Comparison of ENCODE assay signal across 26 cellular contexts in genomic region chrX:47278684-47279083, GRCh38. TPM values are rescaled to one million over a fixed set of nuclear protein-coding genes. Genes with fewer than 3 reads are reported as not detected.
DNase-seq lines count a peak whose midpoint lies in the region; ATAC-seq and TF ChIP-seq lines count a peak whose summit lies in the region.
"Had no signal": no experiment of that assay in that cellular context is flagged by ENCODE, and none has a peak within 500 bp of the region (broad histone marks: within the 10 kb centered on the region; RNA-seq: fewer than 3 reads in every experiment).

No MANE protein-coding gene starts in this region.

- H3K4me1 ChIP-seq in RWPE2 (ENCODE audit: insufficient read depth, poor library complexity, severe bottlenecking) (peaks cover 3% of the 10 kb centered on the region), trophoblast cell (ENCODE audit: control insufficient read depth in 1 of 2, insufficient read depth in 2 of 2, low read length in 2 of 2) (no peaks in the 10 kb centered on the region)
- H3K4me1 ChIP-seq: BLaER1 treated with 17β-estradiol and CSF1 and Interleukin-3, amounts not matched to agents 10 nM and 100 nM; esophagus squamous epithelium; upper lobe of left lung had no signal

- H3K27ac Mint-ChIP-seq in glutamatergic neuron (ENCODE audit: unreplicated experiment) = no peak overlapping the region
- H3K27ac Mint-ChIP-seq: activated CD8-positive, alpha-beta memory T cell treated with anti-CD3 and anti-CD28 coated beads, Interleukin-2, amount 10 ng/mL, durations not matched to agents 7 days and 5 days; H9; naive thymus-derived CD4-positive, alpha-beta T cell; T-cell had no signal

- no peak overlapping the region for H3K4ac ChIP-seq in trophoblast cell (ENCODE audit: low read depth, low read length)

- H2BK5ac ChIP-seq in trophoblast cell (ENCODE audit: low read depth, low read length, poor library complexity) = no peak overlapping the region

- no peaks in the 10 kb centered on the region for H3K79me1 ChIP-seq in trophoblast cell (ENCODE audit: low read length)

- H3K79me2 ChIP-seq in trophoblast cell (ENCODE audit: control insufficient read depth, insufficient read depth, low read length, poor library complexity) = no peaks in the 10 kb centered on the region
- H3K79me2 ChIP-seq: parathyroid adenoma had no signal

- no peak overlapping the region for H2BK120ac ChIP-seq in trophoblast cell (ENCODE audit: insufficient read depth, low read length, poor library complexity)

- no peaks in the 10 kb centered on the region for H3K9me3 ChIP-seq in RWPE2 (ENCODE audit: severe bottlenecking)
- H3K9me3 ChIP-seq in trophoblast cell (ENCODE audit: insufficient read depth, low read depth, low read length) = no peaks in the 10 kb centered on the region
- H3K9me3 ChIP-seq: BLaER1 treated with 17β-estradiol and CSF1 and Interleukin-3, amounts not matched to agents 10 nM and 100 nM; esophagus squamous epithelium; upper lobe of left lung had no signal

- H3K14ac ChIP-seq in trophoblast cell (ENCODE audit: low read length) = no peak overlapping the region

- H3K18ac ChIP-seq in trophoblast cell (ENCODE audit: low read length) = no peak overlapping the region

- H3K36me3 ChIP-seq in RWPE2 (ENCODE audit: low read depth) (no peaks in the 10 kb centered on the region), trophoblast cell (ENCODE audit: control insufficient read depth in 1 of 2, insufficient read depth in 2 of 2, low read length in 2 of 2) (no peaks in the 10 kb centered on the region)
- H3K36me3 ChIP-seq: BLaER1 treated with 17β-estradiol and CSF1 and Interleukin-3, amounts not matched to agents 10 nM and 100 nM; esophagus squamous epithelium; upper lobe of left lung had no signal

- H4K8ac ChIP-seq in trophoblast cell (ENCODE audit: low read depth, low read length) = no peak overlapping the region

- H3K27me3 Mint-ChIP-seq in glutamatergic neuron (ENCODE audit: unreplicated experiment) = no peaks in the 10 kb centered on the region
- H3K27me3 Mint-ChIP-seq: activated CD8-positive, alpha-beta memory T cell treated with anti-CD3 and anti-CD28 coated beads, Interleukin-2, amount 10 ng/mL, durations not matched to agents 7 days and 5 days; naive thymus-derived CD4-positive, alpha-beta T cell had no signal

- H3K4me3 Mint-ChIP-seq in glutamatergic neuron (ENCODE audit: unreplicated experiment) = no peak overlapping the region
- H3K4me3 Mint-ChIP-seq: activated CD8-positive, alpha-beta memory T cell treated with anti-CD3 and anti-CD28 coated beads, Interleukin-2, amount 10 ng/mL, durations not matched to agents 7 days and 5 days; H9; T-cell had no signal

- ATAC-seq in RWPE2 (ENCODE audit: low read depth) (peak; percentile 74), GM18873 (IDR thresholded peaks at IDR 0.05; ENCODE audit: low FRiP score, unreplicated experiment) (no peak), HG02642 (IDR thresholded peaks at IDR 0.05; ENCODE audit: poor library complexity, unreplicated experiment) (no peak)
- ATAC-seq: activated CD8-positive, alpha-beta memory T cell treated with anti-CD3 and anti-CD28 coated beads, Interleukin-2, amount 10 ng/mL, durations not matched to agents 7 days and 5 days; GM12878; K562; naive thymus-derived CD4-positive, alpha-beta T cell; T-cell had no signal

- no peak overlapping the region for H2AFZ ChIP-seq in trophoblast cell (ENCODE audit: insufficient read depth, low read length, poor library complexity)
- H2AFZ ChIP-seq: parathyroid adenoma had no signal

- H3K4me1 Mint-ChIP-seq in glutamatergic neuron (ENCODE audit: low read depth, unreplicated experiment) = no peaks in the 10 kb centered on the region
- H3K4me1 Mint-ChIP-seq: activated CD8-positive, alpha-beta memory T cell treated with anti-CD3 and anti-CD28 coated beads, Interleukin-2, amount 10 ng/mL, durations not matched to agents 7 days and 5 days; H9 had no signal

- H3K9me3 Mint-ChIP-seq in glutamatergic neuron (ENCODE audit: unreplicated experiment) = no peaks in the 10 kb centered on the region
- H3K9me3 Mint-ChIP-seq: naive thymus-derived CD4-positive, alpha-beta T cell; T-cell had no signal

- H3K27me3 ChIP-seq in RWPE2 (ENCODE audit: insufficient read depth, poor library complexity, severe bottlenecking) (no peaks in the 10 kb centered on the region), trophoblast cell (ENCODE audit: insufficient read depth, low read length) (no peaks in the 10 kb centered on the region)
- H3K27me3 ChIP-seq: esophagus squamous epithelium, upper lobe of left lung had no signal

- no peak overlapping the region for H2BK12ac ChIP-seq in trophoblast cell (ENCODE audit: low read length)

- peak; percentile 68 for DNase-seq in EH (ENCODE audit: low read depth)
- DNase-seq in RWPE2 (ENCODE audit: low spot score) = no peak
- peak; percentile 40 for DNase-seq in fibroblast of gingiva (ENCODE audit: low read depth)
- peak; percentile 5 to 8 for DNase-seq in trophoblast cell
- no peak for DNase-seq in CD1c-positive myeloid dendritic cell (ENCODE audit: extremely low spot score)
- DNase-seq in glutamatergic neuron = no peak
- DNase-seq: activated CD4-positive, alpha-beta T cell treated with anti-CD3 and anti-CD28 coated beads for 48 hours; activated CD8-positive, alpha-beta memory T cell treated with anti-CD3 and anti-CD28 coated beads, Interleukin-2, amount 10 ng/mL, durations not matched to agents 7 days and 5 days; central memory CD4-positive, alpha-beta T cell; esophagus squamous epithelium; GF-D8; H9; hypothalamus; kidney glomerular epithelial cell; mesenchymal stem cell; naive thymus-derived CD4-positive, alpha-beta T cell; NCI-H2081 treated with DMSO at 0.1 percent for 48 hours; stimulated activated CD4-positive, alpha-beta T cell treated with anti-CD3 and anti-CD28 coated beads, Interleukin-2, amount 100 ng/mL, for 24 hours; T-cell; upper lobe of left lung had no signal

- WGBS in trophoblast cell (ENCODE audit: extremely low coverage, insufficient coverage, insufficient read length) = no CpG with 5 or more reads among the region's 2 CpGs

- no peak overlapping the region for H4K91ac ChIP-seq in trophoblast cell (ENCODE audit: low read depth, low read length)

- H3K27ac ChIP-seq in RWPE2 (ENCODE audit: poor library complexity, severe bottlenecking) = no peak overlapping the region
- H3K27ac ChIP-seq in trophoblast cell (ENCODE audit: low read depth, low read length) = no peak overlapping the region
- H3K27ac ChIP-seq: BLaER1 treated with 17β-estradiol and CSF1 and Interleukin-3, amounts not matched to agents 10 nM and 100 nM; esophagus squamous epithelium; parathyroid adenoma; upper lobe of left lung had no signal

- no peak overlapping the region for H4K12ac ChIP-seq in trophoblast cell (ENCODE audit: low read depth, low read length)

- no peak overlapping the region for H3K4me2 ChIP-seq in trophoblast cell (ENCODE audit: low read length)
- H3K4me2 ChIP-seq: BLaER1 treated with 17β-estradiol and CSF1 and Interleukin-3, amounts not matched to agents 10 nM and 100 nM had no signal

- no peaks in the 10 kb centered on the region for H3K36me3 Mint-ChIP-seq in glutamatergic neuron (ENCODE audit: unreplicated experiment)
- H3K36me3 Mint-ChIP-seq: activated CD8-positive, alpha-beta memory T cell treated with anti-CD3 and anti-CD28 coated beads, Interleukin-2, amount 10 ng/mL, durations not matched to agents 7 days and 5 days; naive thymus-derived CD4-positive, alpha-beta T cell; T-cell had no signal

- no peak overlapping the region for H2AK5ac ChIP-seq in trophoblast cell (ENCODE audit: low read length)

- no peak overlapping the region for H3K4me3 ChIP-seq in RWPE2 (ENCODE audit: severe bottlenecking)
- H3K4me3 ChIP-seq in trophoblast cell (ENCODE audit: low read depth, low read length) = no peak overlapping the region
- H3K4me3 ChIP-seq: BLaER1 treated with 17β-estradiol and CSF1 and Interleukin-3, amounts not matched to agents 10 nM and 100 nM; esophagus squamous epithelium; GM12878; K562; upper lobe of left lung had no signal

- H3K9ac ChIP-seq in trophoblast cell (ENCODE audit: low read length) = no peak overlapping the region
- H3K9ac ChIP-seq: BLaER1 treated with 17β-estradiol and CSF1 and Interleukin-3, amounts not matched to agents 10 nM and 100 nM; parathyroid adenoma had no signal

- no peak overlapping the region for H3K23ac ChIP-seq in trophoblast cell (ENCODE audit: low read length)

- TF ChIP-seq CTCF in RWPE2 (IDR thresholded peaks at IDR 0.05; ENCODE audit: poor library complexity, severe bottlenecking) = no peak
- TF ChIP-seq CTCF in glutamatergic neuron (IDR thresholded peaks at IDR 0.05; ENCODE audit: partially characterized antibody, unreplicated experiment) = no peak

RNA-seq across cellular contexts. Expression of gene USP11, which starts 45.9 kb away (rescaled TPM):
- polyA plus RNA-seq in trophoblast cell (2013) = 36.7 and 37.3 TPM in 2 replicates
- total RNA-seq in glutamatergic neuron (ENCODE audit: unreplicated experiment) = 190 TPM

Comparison
In these comparisons a context has a peak if more than half of its experiments do, and no peak if none do; other contexts are left out.
1. DNase-seq: peak in EH (single experiment), fibroblast of gingiva (single experiment) and trophoblast cell (2 of 2); none in RWPE2 (single experiment), CD1c-positive myeloid dendritic cell (single experiment) and glutamatergic neuron (single experiment).